ENCODE assay signal across 8 cellular contexts in genomic region chr14:47539065-47539464, GRCh38.
A peak's percentile ranks its signal among the peaks of the same experiment; 100 is the strongest.
DNase-seq lines count a peak whose midpoint lies in the region; ATAC-seq, FAIRE-seq and TF ChIP-seq lines count a peak whose summit lies in the region.

No MANE protein-coding gene starts in this region.

- no peak overlapping the region for H2BK12ac ChIP-seq in neuronal stem cell (ENCODE audit: low read length)

- no peak overlapping the region for H3K14ac ChIP-seq in neuronal stem cell (ENCODE audit: low read length)

- TF ChIP-seq CTCF in NB4 (IDR thresholded peaks at IDR 0.05; ENCODE audit: low read depth, low read length): peak; percentile 44
- TF ChIP-seq CTCF in bronchial epithelial cell (IDR thresholded peaks at IDR 0.05; ENCODE audit: insufficient read depth, low read length, severe bottlenecking): peak; percentile 1

- peaks cover 16% of the 10 kb centered on the region for H3K9me3 Mint-ChIP-seq in natural killer cell treated with Interleukin-12 subunit alpha and Interleukin-12 subunit beta and Interleukin-15 and Interleukin-18, amount 100 ng/mL, for 72 hours

- no peak for TF ChIP-seq POLR2A in NB4 (IDR thresholded peaks at IDR 0.05; ENCODE audit: extremely low read depth, insufficient read length)

- H3K18ac ChIP-seq in neuronal stem cell (ENCODE audit: low read length): peak overlapping the region; percentile 49

- H4K8ac ChIP-seq in neuronal stem cell (ENCODE audit: low read depth, low read length): no peak overlapping the region

- no peak overlapping the region for H3K27ac Mint-ChIP-seq in natural killer cell treated with Interleukin-12 subunit alpha and Interleukin-12 subunit beta and Interleukin-15 and Interleukin-18, amount 100 ng/mL, for 72 hours

- FAIRE-seq in bronchial epithelial cell (lab: Jason Lieb, UNC): no peak

- no peak overlapping the region for H3K4me3 Mint-ChIP-seq in natural killer cell treated with Interleukin-12 subunit alpha and Interleukin-12 subunit beta and Interleukin-15 and Interleukin-18, amount 100 ng/mL, for 72 hours

- DNase-seq in NB4 (ENCODE audit: low read depth) (peak; percentile 31), bronchial epithelial cell (ENCODE audit: low read depth) (peak; percentile 1), neuronal stem cell (ENCODE audit: low spot score) (no peak), EL (no peak), AG08395 (ENCODE audit: low spot score) (no peak)
- no peak for DNase-seq in natural killer cell treated with Interleukin-12 subunit alpha and Interleukin-12 subunit beta and Interleukin-15 and Interleukin-18, amount 100 ng/mL, for 72 hours (ENCODE audit: low spot score)

- no peak overlapping the region for H4K91ac ChIP-seq in neuronal stem cell (ENCODE audit: low read depth, low read length, poor library complexity)

- H3K4ac ChIP-seq in neuronal stem cell (ENCODE audit: low read length): no peak overlapping the region

- H3K23ac ChIP-seq in neuronal stem cell (ENCODE audit: low read depth, low read length, poor library complexity): no peak overlapping the region

- no CpG with 5 or more reads among the region's 3 CpGs for WGBS in neuronal stem cell (ENCODE audit: extremely low coverage in 2 of 2, insufficient read length in 2 of 2, insufficient replicate concordance in 1 of 2), 2 donors

- H3K36me3 Mint-ChIP-seq in natural killer cell treated with Interleukin-12 subunit alpha and Interleukin-12 subunit beta and Interleukin-15 and Interleukin-18, amount 100 ng/mL, for 72 hours: no peaks in the 10 kb centered on the region

- H2BK120ac ChIP-seq in neuronal stem cell (ENCODE audit: low read depth, low read length): no peak overlapping the region

- H2BK15ac ChIP-seq in neuronal stem cell (ENCODE audit: low read length): no peak overlapping the region

- peaks cover 4 to 6% of the 10 kb centered on the region in 2 donors for H3K4me1 ChIP-seq in neuronal stem cell (ENCODE audit: control insufficient read depth in 2 of 2, insufficient read depth in 1 of 2, low read depth in 1 of 2, low read length in 2 of 2)

- H3K4me1 Mint-ChIP-seq in natural killer cell treated with Interleukin-12 subunit alpha and Interleukin-12 subunit beta and Interleukin-15 and Interleukin-18, amount 100 ng/mL, for 72 hours (ENCODE audit: low read depth in 2 of 2): no peaks in the 10 kb centered on the region

- H2AFZ ChIP-seq in neuronal stem cell (ENCODE audit: low read length): peak overlapping the region; percentile 65

- H3K27me3 Mint-ChIP-seq in natural killer cell treated with Interleukin-12 subunit alpha and Interleukin-12 subunit beta and Interleukin-15 and Interleukin-18, amount 100 ng/mL, for 72 hours: no peaks in the 10 kb centered on the region

- no peak overlapping the region for H3K4me2 ChIP-seq in neuronal stem cell (ENCODE audit: insufficient read depth, low read length, poor library complexity, severe bottlenecking)

- no peak overlapping the region for H2BK5ac ChIP-seq in neuronal stem cell (ENCODE audit: low read length)

- H3K27me3 ChIP-seq in bronchial epithelial cell (ENCODE audit: control insufficient read depth, insufficient read depth, low read length): no peaks in the 10 kb centered on the region
- H3K27me3 ChIP-seq in neuronal stem cell (ENCODE audit: control insufficient read depth in 3 of 3, insufficient read depth in 3 of 3, low read depth in 1 of 3, low read length in 3 of 3): no peaks in the 10 kb centered on the region

- no peak overlapping the region for H3K9ac ChIP-seq in neuronal stem cell (ENCODE audit: low read depth, low read length, poor library complexity)

- no peaks in the 10 kb centered on the region for H3K79me1 ChIP-seq in neuronal stem cell (ENCODE audit: low read depth, low read length)

- H3K9me3 ChIP-seq in neuronal stem cell (replicated peaks in 1 of 2; ENCODE audit: control insufficient read depth in 2 of 2, insufficient read depth in 1 of 2, low read depth in 1 of 2, low read length in 2 of 2): peaks cover 0 to 2% of the 10 kb centered on the region in 2 donors

- peak; percentile 60 for ATAC-seq in GM18502 (IDR thresholded peaks at IDR 0.05; ENCODE audit: poor library complexity, unreplicated experiment)
- ATAC-seq in natural killer cell treated with Interleukin-12 subunit alpha and Interleukin-12 subunit beta and Interleukin-15 and Interleukin-18, amount 100 ng/mL, for 72 hours: no peak
- ATAC-seq in GM19324 (IDR thresholded peaks at IDR 0.05; ENCODE audit: low FRiP score, unreplicated experiment): no peak

- no peaks in the 10 kb centered on the region for H3K36me3 ChIP-seq in bronchial epithelial cell (ENCODE audit: control insufficient read depth, insufficient read depth, low read length)
- H3K36me3 ChIP-seq in neuronal stem cell (replicated peaks in 1 of 2; ENCODE audit: control insufficient read depth in 2 of 2, insufficient read depth in 2 of 2, low read length in 2 of 2): no peaks in the 10 kb centered on the region

- H2AK5ac ChIP-seq in neuronal stem cell (ENCODE audit: low read depth, low read length): no peak overlapping the region

- no peak overlapping the region for H3K27ac ChIP-seq in neuronal stem cell (replicated peaks; ENCODE audit: low read length)

- H3K4me3 ChIP-seq in NB4 (ENCODE audit: low read depth, low read length): no peak overlapping the region
- H3K4me3 ChIP-seq in bronchial epithelial cell (ENCODE audit: low read depth, low read length): no peak overlapping the region
- H3K4me3 ChIP-seq in neuronal stem cell (ENCODE audit: low read length in 2 of 2): no peak overlapping the region

Comparison
In these comparisons a context has a peak if more than half of its experiments do, and no peak if none do; other contexts are left out.
1. DNase-seq: peak in NB4 (single experiment) and bronchial epithelial cell (single experiment); none in neuronal stem cell (single experiment), natural killer cell treated with Interleukin-12 subunit alpha and Interleukin-12 subunit beta and Interleukin-15 and Interleukin-18, amount 100 ng/mL, for 72 hours (single experiment), EL (single experiment) and AG08395 (single experiment).